Comparison of ENCODE assay signal across 17 cellular contexts in genomic region chr13:40186636-40187323, GRCh38.
DNase-seq lines count a peak whose midpoint lies in the region; ATAC-seq and TF ChIP-seq lines count a peak whose summit lies in the region.
"Had no signal": no experiment of that assay in that cellular context is flagged by ENCODE, and none has a peak within 500 bp of the region (broad histone marks: within the 10 kb centered on the region; RNA-seq: fewer than 3 reads in every experiment).

No MANE protein-coding gene starts in this region.

- peaks cover 15 to 28% of the 10 kb centered on the region in 2 donors for H3K4me1 ChIP-seq in neuronal stem cell (ENCODE audit: control insufficient read depth in 2 of 2, insufficient read depth in 1 of 2, low read depth in 1 of 2, low read length in 2 of 2)

- H2BK120ac ChIP-seq in neuronal stem cell (ENCODE audit: low read depth, low read length) = no peak overlapping the region

- H3K4me3 ChIP-seq in neuronal stem cell (ENCODE audit: low read length in 2 of 2) = no peak overlapping the region
- H3K4me3 ChIP-seq: hepatocyte, PC-9, SK-N-MC had no signal

- H3K36me3 ChIP-seq in neuronal stem cell (replicated peaks in 1 of 2; ENCODE audit: control insufficient read depth in 2 of 2, insufficient read depth in 2 of 2, low read length in 2 of 2) = no peaks in the 10 kb centered on the region

- peaks cover 14 to 22% (median 17%) of the 10 kb centered on the region in 3 donors for H3K4me1 Mint-ChIP-seq in IgD-negative memory B cell
- H3K4me1 Mint-ChIP-seq in activated naive CD8-positive, alpha-beta T cell treated with anti-CD3 and anti-CD28 coated beads for 36 hours = peaks cover 80% of the 10 kb centered on the region
- peaks cover 32% of the 10 kb centered on the region for H3K4me1 Mint-ChIP-seq in WTC11

- no peak overlapping the region for H2BK12ac ChIP-seq in neuronal stem cell (ENCODE audit: low read length)

- H3K4me3 Mint-ChIP-seq in IgD-negative memory B cell (no peak overlapping the region), WTC11 (no peak overlapping the region)
- peak overlapping the region; percentile 42 for H3K4me3 Mint-ChIP-seq in activated naive CD8-positive, alpha-beta T cell treated with anti-CD3 and anti-CD28 coated beads for 36 hours
- H3K4me3 Mint-ChIP-seq: endodermal cell had no signal

- no peaks in the 10 kb centered on the region for H3K9me3 Mint-ChIP-seq in IgD-negative memory B cell
- H3K9me3 Mint-ChIP-seq in activated naive CD8-positive, alpha-beta T cell treated with anti-CD3 and anti-CD28 coated beads for 36 hours = no peaks in the 10 kb centered on the region
- H3K9me3 Mint-ChIP-seq in WTC11 = no peaks in the 10 kb centered on the region
- H3K9me3 Mint-ChIP-seq: endodermal cell had no signal

- DNase-seq in activated CD8-positive, alpha-beta memory T cell treated with anti-CD3 and anti-CD28 coated beads for 24 hours = peak; percentile 81
- no peak for DNase-seq in activated CD8-positive, alpha-beta memory T cell treated with anti-CD3 and anti-CD28 coated beads, Interleukin-2, amount 50 U/mL, for 48 hours
- DNase-seq in activated naive CD8-positive, alpha-beta T cell treated with anti-CD3 and anti-CD28 coated beads for 36 hours = no peak
- DNase-seq in neuronal stem cell (ENCODE audit: low spot score) = no peak
- no peak for DNase-seq in WTC11 (ENCODE audit: low spot score)
- no peak for DNase-seq in NOMO-1 (lab: John Stamatoyannopoulos, UW; ENCODE audit: unreplicated experiment in 2 of 2)
- no peak for DNase-seq in Right ventricle myocardium superior
- DNase-seq: COR-L47, kidney, mesenchymal stem cell, NCI-H1092 treated with DMSO at 0.1 percent for 48 hours, NCI-H748 treated with DMSO at 0.1 percent for 48 hours, PC-9 had no signal

- H2BK15ac ChIP-seq in neuronal stem cell (ENCODE audit: low read length) = peak overlapping the region; percentile 22

- no peak overlapping the region for H2AK5ac ChIP-seq in neuronal stem cell (ENCODE audit: low read depth, low read length)

- no CpG with 5 or more reads among the region's 9 CpGs for WGBS in neuronal stem cell (ENCODE audit: extremely low coverage in 2 of 2, insufficient read length in 2 of 2, insufficient replicate concordance in 1 of 2), 2 donors

- H3K9me3 ChIP-seq in neuronal stem cell (replicated peaks in 1 of 2; ENCODE audit: control insufficient read depth in 2 of 2, insufficient read depth in 1 of 2, low read depth in 1 of 2, low read length in 2 of 2) = no peaks in the 10 kb centered on the region

- H3K27me3 ChIP-seq in neuronal stem cell (ENCODE audit: control insufficient read depth in 3 of 3, insufficient read depth in 3 of 3, low read depth in 1 of 3, low read length in 3 of 3) = no peaks in the 10 kb centered on the region
- H3K27me3 ChIP-seq: hepatocyte had no signal

- no peak overlapping the region for H3K23ac ChIP-seq in neuronal stem cell (ENCODE audit: low read depth, low read length, poor library complexity)

- no peak overlapping the region for H3K18ac ChIP-seq in neuronal stem cell (ENCODE audit: low read length)

- H3K27me3 Mint-ChIP-seq in IgD-negative memory B cell = peaks cover 8% of the 10 kb centered on the region
- no peaks in the 10 kb centered on the region for H3K27me3 Mint-ChIP-seq in activated naive CD8-positive, alpha-beta T cell treated with anti-CD3 and anti-CD28 coated beads for 36 hours
- H3K27me3 Mint-ChIP-seq in WTC11 (ENCODE audit: low read depth) = peaks cover 3% of the 10 kb centered on the region; the same call in 1 of the 2 replicates

- no peak overlapping the region for H2AFZ ChIP-seq in neuronal stem cell (ENCODE audit: low read length)
- H2AFZ ChIP-seq: hepatocyte, PC-9 had no signal

- TF ChIP-seq CTCF in WTC11 (IDR thresholded peaks at IDR 0.05) = no peak

- H3K4ac ChIP-seq in neuronal stem cell (ENCODE audit: low read length) = no peak overlapping the region

- POLR2A ChIA-PET in WTC11 (lab: Charles Lee) = no interaction called here

- CTCF ChIA-PET in WTC11 (lab: Charles Lee) = no interaction called here

- no peak for ATAC-seq in WTC11
- ATAC-seq in Right ventricle myocardium superior (ENCODE audit: poor library complexity) = no peak

- intact Hi-C loops in Right ventricle myocardium superior (cut with DNase I) = no loop called here

- H3K4me2 ChIP-seq in neuronal stem cell (ENCODE audit: insufficient read depth, low read length, poor library complexity, severe bottlenecking) = no peak overlapping the region
- H3K4me2 ChIP-seq: hepatocyte, PC-9 had no signal

- H2BK5ac ChIP-seq in neuronal stem cell (ENCODE audit: low read length) = no peak overlapping the region

- H4K91ac ChIP-seq in neuronal stem cell (ENCODE audit: low read depth, low read length, poor library complexity) = no peak overlapping the region

- no peak overlapping the region for H3K27ac ChIP-seq in neuronal stem cell (replicated peaks; ENCODE audit: low read length)
- H3K27ac ChIP-seq: hepatocyte, PC-9, SK-N-MC had no signal

- H3K36me3 Mint-ChIP-seq in IgD-negative memory B cell = peaks cover 1% of the 10 kb centered on the region
- H3K36me3 Mint-ChIP-seq in activated naive CD8-positive, alpha-beta T cell treated with anti-CD3 and anti-CD28 coated beads for 36 hours = peaks cover 17% of the 10 kb centered on the region
- H3K36me3 Mint-ChIP-seq in WTC11 = no peaks in the 10 kb centered on the region

- no peak overlapping the region for H4K8ac ChIP-seq in neuronal stem cell (ENCODE audit: low read depth, low read length)

- H3K9ac ChIP-seq in neuronal stem cell (ENCODE audit: low read depth, low read length, poor library complexity) = no peak overlapping the region

- H3K79me1 ChIP-seq in neuronal stem cell (ENCODE audit: low read depth, low read length) = no peaks in the 10 kb centered on the region

- no peak overlapping the region for H3K14ac ChIP-seq in neuronal stem cell (ENCODE audit: low read length)

- H3K27ac Mint-ChIP-seq in IgD-negative memory B cell = peak overlapping the region in 2 of 3 donors; percentile 19 to 54
- peak overlapping the region; percentile 95 for H3K27ac Mint-ChIP-seq in activated naive CD8-positive, alpha-beta T cell treated with anti-CD3 and anti-CD28 coated beads for 36 hours
- no peak overlapping the region for H3K27ac Mint-ChIP-seq in WTC11
- H3K27ac Mint-ChIP-seq: endodermal cell had no signal

TF ChIP-seq in WTC11, 78 proteins besides CTCF, POLR2A, EP300 and RAD21:
- TF ChIP-seq JAZF1 (CRISPR knock-in tag; IDR thresholded peaks at IDR 0.05) (no peak), ELF4 (CRISPR knock-in tag; IDR thresholded peaks at IDR 0.05; ENCODE audit: low read depth) (no peak), ZNF425 (CRISPR knock-in tag; conservative IDR thresholded peaks at IDR 0.05) (no peak), GABPB1 (CRISPR knock-in tag; IDR thresholded peaks at IDR 0.05) (no peak), ZBTB43 (CRISPR knock-in tag; IDR thresholded peaks at IDR 0.05) (no peak), HMGA2 (CRISPR knock-in tag; IDR thresholded peaks at IDR 0.05) (no peak)
